Comparison of ENCODE assay signal across 14 cellular contexts in the genomic region with DNA sequence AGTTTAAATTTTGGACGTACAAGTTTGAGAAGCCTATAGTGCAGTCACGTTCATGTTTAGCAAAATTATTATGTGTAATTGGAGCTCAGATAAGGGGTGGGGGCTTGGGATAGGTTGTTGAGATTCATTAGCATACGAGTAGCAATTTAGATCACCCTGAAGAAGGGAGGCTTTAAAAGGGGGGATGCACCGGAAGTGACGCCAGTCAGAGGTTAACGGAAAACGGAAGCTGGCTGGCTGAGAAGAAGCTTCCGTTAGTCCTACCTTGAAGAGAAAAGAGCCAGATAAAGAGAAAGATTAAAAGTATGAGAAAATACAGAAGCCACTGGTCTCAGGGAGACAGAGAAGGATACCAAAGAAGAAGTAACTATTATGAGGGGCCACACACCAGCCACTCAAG. TPM values are rescaled to one million over a fixed set of nuclear protein-coding genes. Genes with fewer than 3 reads are reported as not detected.
DNase-seq lines count a peak whose midpoint lies in the region; ATAC-seq and TF ChIP-seq lines count a peak whose summit lies in the region.
"Had no signal": no experiment of that assay in that cellular context is flagged by ENCODE, and none has a peak within 500 bp of the region (broad histone marks: within the 10 kb centered on the region; RNA-seq: fewer than 3 reads in every experiment).

No MANE protein-coding gene starts in this region.

- peak overlapping the region in 1 of 3 donors; percentile 97 for H3K27ac Mint-ChIP-seq in CD4-positive, CD25-positive, alpha-beta regulatory T cell
- peak overlapping the region in 5 of 9 donors; percentile 21 to 99 (median 83) for H3K27ac Mint-ChIP-seq in naive thymus-derived CD4-positive, alpha-beta T cell

- H3K36me3 ChIP-seq in CD4-positive, CD25-positive, alpha-beta regulatory T cell (ENCODE audit: control insufficient read depth, insufficient read depth, low read length), result no peaks in the 10 kb centered on the region
- H3K36me3 ChIP-seq in ES-I3 (ENCODE audit: insufficient read depth, low read length), result no peaks in the 10 kb centered on the region
- peaks cover 5% of the 10 kb centered on the region for H3K36me3 ChIP-seq in OCI-LY3 (replicated peaks; ENCODE audit: low read depth, low read length)
- no peaks in the 10 kb centered on the region for H3K36me3 ChIP-seq in naive thymus-derived CD4-positive, alpha-beta T cell (ENCODE audit: control insufficient read depth in 2 of 3, insufficient read depth in 3 of 3, low read length in 3 of 3)
- H3K36me3 ChIP-seq: uterus had no signal

- peaks cover 4% of the 10 kb centered on the region for H3K4me1 ChIP-seq in CD4-positive, CD25-positive, alpha-beta regulatory T cell (ENCODE audit: control insufficient read depth, insufficient read depth, low read length, poor library complexity, severe bottlenecking)
- H3K4me1 ChIP-seq in ES-I3 (ENCODE audit: insufficient read depth, low read length) (no peaks in the 10 kb centered on the region), OCI-LY3 (ENCODE audit: low read length) (peaks cover 19% of the 10 kb centered on the region)
- peaks cover 0 to 3% of the 10 kb centered on the region in 2 donors for H3K4me1 ChIP-seq in naive thymus-derived CD4-positive, alpha-beta T cell (ENCODE audit: control insufficient read depth in 2 of 2, insufficient read depth in 2 of 2, low read length in 2 of 2)
- H3K4me1 ChIP-seq: uterus had no signal

- peaks cover 29% of the 10 kb centered on the region for H3K27me3 Mint-ChIP-seq in CD4-positive, CD25-positive, alpha-beta regulatory T cell
- peaks cover 0 to 21% (median 12%) of the 10 kb centered on the region in 5 donors for H3K27me3 Mint-ChIP-seq in naive thymus-derived CD4-positive, alpha-beta T cell

- TF ChIP-seq CTCF in OCI-LY3 (IDR thresholded peaks at IDR 0.05; ENCODE audit: low read depth, low read length), result no peak

- H4K20me1 ChIP-seq in OCI-LY3 (ENCODE audit: insufficient read depth, low read length), result no peaks in the 10 kb centered on the region

- H3K9me3 Mint-ChIP-seq in CD4-positive, CD25-positive, alpha-beta regulatory T cell, result peaks cover 0 to 2% (median 0%) of the 10 kb centered on the region in 7 donors
- H3K9me3 Mint-ChIP-seq in naive thymus-derived CD4-positive, alpha-beta T cell, result peaks cover 0 to 4% (median 0%) of the 10 kb centered on the region in 11 donors

- peak overlapping the region; percentile 93; the same call in 1 of the 2 replicates for H3K9ac ChIP-seq in ES-I3 (ENCODE audit: low read depth, low read length)
- H3K9ac ChIP-seq in OCI-LY3 (ENCODE audit: low read length), result peak overlapping the region; percentile 71

- peaks cover 9% of the 10 kb centered on the region for H3K27me3 ChIP-seq in CD4-positive, CD25-positive, alpha-beta regulatory T cell (ENCODE audit: control insufficient read depth, insufficient read depth, low read length)
- H3K27me3 ChIP-seq in OCI-LY3 (ENCODE audit: low read depth, low read length), result no peaks in the 10 kb centered on the region
- no peaks in the 10 kb centered on the region for H3K27me3 ChIP-seq in naive thymus-derived CD4-positive, alpha-beta T cell (ENCODE audit: control insufficient read depth in 2 of 2, insufficient read depth in 2 of 2, low read length in 2 of 2)

- H3K79me2 ChIP-seq in OCI-LY3 (ENCODE audit: low read length), result peaks cover 11% of the 10 kb centered on the region

- no peak overlapping the region for H3K27ac ChIP-seq in CD4-positive, CD25-positive, alpha-beta regulatory T cell (ENCODE audit: insufficient read depth, low read length, poor library complexity, severe bottlenecking)
- H3K27ac ChIP-seq in OCI-LY3 (ENCODE audit: low read length), result peak overlapping the region; percentile 81
- H3K27ac ChIP-seq in naive thymus-derived CD4-positive, alpha-beta T cell (ENCODE audit: low read depth, low read length), result no peak overlapping the region

- no peaks in the 10 kb centered on the region for H3K36me3 Mint-ChIP-seq in CD4-positive, CD25-positive, alpha-beta regulatory T cell
- peaks cover 0 to 3% (median 0%) of the 10 kb centered on the region in 5 donors for H3K36me3 Mint-ChIP-seq in naive thymus-derived CD4-positive, alpha-beta T cell
- H3K36me3 Mint-ChIP-seq: CD14-positive monocyte had no signal

- H3K4me3 Mint-ChIP-seq in CD4-positive, CD25-positive, alpha-beta regulatory T cell, result peak overlapping the region; percentile 7 to 86 (median 51)
- H3K4me3 Mint-ChIP-seq in naive thymus-derived CD4-positive, alpha-beta T cell, result peak overlapping the region; percentile 7 to 68 (median 34)

- no peak for ATAC-seq in CD4-positive, CD25-positive, alpha-beta regulatory T cell (ENCODE audit: low read depth in 2 of 2)
- no peak for ATAC-seq in naive thymus-derived CD4-positive, alpha-beta T cell
- ATAC-seq in GM18519 (IDR thresholded peaks at IDR 0.05; ENCODE audit: low FRiP score, unreplicated experiment), result no peak
- ATAC-seq in GM21360 (IDR thresholded peaks at IDR 0.05; ENCODE audit: unreplicated experiment), result no peak

- no peaks in the 10 kb centered on the region for H3K9me3 ChIP-seq in CD4-positive, CD25-positive, alpha-beta regulatory T cell (ENCODE audit: control insufficient read depth in 2 of 2, low read length in 2 of 2)
- no peaks in the 10 kb centered on the region for H3K9me3 ChIP-seq in ES-I3 (ENCODE audit: control insufficient read depth, insufficient read depth, low read length)
- H3K9me3 ChIP-seq in OCI-LY3 (ENCODE audit: insufficient read depth, low read length), result peaks cover 7% of the 10 kb centered on the region; the same call in 1 of the 2 replicates
- H3K9me3 ChIP-seq in naive thymus-derived CD4-positive, alpha-beta T cell (ENCODE audit: control insufficient read depth in 2 of 3, low read length in 3 of 3), result no peaks in the 10 kb centered on the region
- H3K9me3 ChIP-seq: uterus had no signal

- H3K4me2 ChIP-seq in OCI-LY3 (ENCODE audit: low read length), result peak overlapping the region; percentile 74

- H3K4me1 Mint-ChIP-seq in CD4-positive, CD25-positive, alpha-beta regulatory T cell, result peaks cover 5 to 19% (median 12%) of the 10 kb centered on the region in 4 donors
- H3K4me1 Mint-ChIP-seq in naive thymus-derived CD4-positive, alpha-beta T cell, result peaks cover 0 to 14% (median 8%) of the 10 kb centered on the region in 7 donors

- POLR2A ChIA-PET in naive thymus-derived CD4-positive, alpha-beta T cell (lab: Charles Lee), result no interaction called here

- H3K4me3 ChIP-seq in CD4-positive, CD25-positive, alpha-beta regulatory T cell (ENCODE audit: low read depth, low read length), result no peak overlapping the region
- peak overlapping the region; percentile 87 for H3K4me3 ChIP-seq in OCI-LY3 (ENCODE audit: low read length)
- H3K4me3 ChIP-seq in naive thymus-derived CD4-positive, alpha-beta T cell (ENCODE audit: low read length), result no peak overlapping the region

- DNase-seq in CD4-positive, CD25-positive, alpha-beta regulatory T cell, result no peak
- no peak for DNase-seq in naive thymus-derived CD4-positive, alpha-beta T cell
- DNase-seq in stimulated activated CD4-positive, alpha-beta T cell treated with anti-CD3 and anti-CD28 coated beads, Interleukin-1b, Interleukin-23, amount 100 ng/mL, for 48 hours, result no peak
- DNase-seq: NCI-H1105; stimulated activated CD4-positive, alpha-beta T cell treated with anti-CD3 and anti-CD28 coated beads, Interleukin-2, amount 100 ng/mL, for 24 hours; T1000; uterus had no signal

- intact Hi-C loops in naive thymus-derived CD4-positive, alpha-beta T cell (cut with micrococcal nuclease), result loop anchor here (5.0 to 10.0 kb wide), 5 partner anchors 169 to 1908 kb away; a partner anchor contains a TSS

- CTCF ChIA-PET in naive thymus-derived CD4-positive, alpha-beta T cell (lab: Charles Lee), result no interaction called here

- peak overlapping the region; percentile 84 for H2AFZ ChIP-seq in OCI-LY3 (ENCODE audit: low read depth, low read length)

RNA-seq across cellular contexts. Expression of a gene that starts 1.1 kb away (rescaled TPM):
- total RNA-seq in CD4-positive, CD25-positive, alpha-beta regulatory T cell, result 7.4 TPM
- 10 to 100 TPM; 15.2 to 18.0 (median 17.2) TPM for polyA plus RNA-seq in CD4-positive, CD25-positive, alpha-beta regulatory T cell
- 10 to 100 TPM in 1 of 5 experiments, 1 to 10 TPM in 4; 5.7 to 13.5 (median 7.7) TPM for total RNA-seq in naive thymus-derived CD4-positive, alpha-beta T cell
- polyA plus RNA-seq in naive thymus-derived CD4-positive, alpha-beta T cell, result 10 to 100 TPM; 12.8 to 20.8 TPM

RNA-seq across cellular contexts. Expression of a gene that starts 53.7 kb away (rescaled TPM):
- not detected for total RNA-seq in CD4-positive, CD25-positive, alpha-beta regulatory T cell
- not detected for polyA plus RNA-seq in CD4-positive, CD25-positive, alpha-beta regulatory T cell
- total RNA-seq in naive thymus-derived CD4-positive, alpha-beta T cell, result not detected
- not detected for polyA plus RNA-seq in naive thymus-derived CD4-positive, alpha-beta T cell
- total RNA-seq: chondrocyte, kidney epithelial cell had no signal
- polyA plus RNA-seq: CD14-positive monocyte had no signal
